In the genomic region with DNA sequence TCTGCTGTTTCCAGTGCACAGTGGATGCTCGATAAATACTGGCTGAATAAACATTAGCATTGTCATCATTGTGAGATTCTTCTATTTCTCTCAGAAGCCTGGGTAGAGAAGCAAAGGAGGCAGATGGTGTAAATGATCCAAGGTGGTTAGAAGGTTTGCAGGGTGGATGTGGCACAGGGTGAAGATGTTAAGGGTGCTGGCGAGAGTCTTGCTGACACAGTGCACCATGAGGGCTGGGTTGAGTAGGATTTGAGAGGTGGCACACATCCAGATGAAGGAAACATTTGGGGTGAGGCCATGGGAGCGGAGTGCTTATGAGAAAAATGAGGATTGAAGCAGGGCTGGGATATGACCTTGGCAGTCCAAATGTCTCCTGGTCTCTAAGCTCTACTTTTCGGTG, we compare ENCODE assay signal across 9 cellular contexts. TPM values are rescaled to one million over a fixed set of nuclear protein-coding genes. Genes with fewer than 3 reads are reported as not detected.
"Had no signal": no experiment of that assay in that cellular context is flagged by ENCODE, and none has a peak within 500 bp of the region (broad histone marks: within the 10 kb centered on the region; RNA-seq: fewer than 3 reads in every experiment).

No MANE protein-coding gene starts in this region.

- H3K27ac Mint-ChIP-seq: IgD-negative memory B cell had no signal

- H3K27ac ChIP-seq: HL-60 had no signal

- ATAC-seq: HepG2, K562 had no signal

- DNase-seq: IMR-90, KBM-7, KG1 had no signal

- H3K4me3 ChIP-seq: K562 had no signal

- H3K4me1 Mint-ChIP-seq: IgD-negative memory B cell had no signal

RNA-seq across cellular contexts. Expression of a gene that starts 17.8 kb away (rescaled TPM):
- total RNA-seq: HepG2, HT-29, HT1080, IMR-90, K562 had no signal
- polyA plus RNA-seq: IgD-negative memory B cell, IMR-90, K562 had no signal
